Comparison of ENCODE assay signal across 1 cellular context in the genomic region with DNA sequence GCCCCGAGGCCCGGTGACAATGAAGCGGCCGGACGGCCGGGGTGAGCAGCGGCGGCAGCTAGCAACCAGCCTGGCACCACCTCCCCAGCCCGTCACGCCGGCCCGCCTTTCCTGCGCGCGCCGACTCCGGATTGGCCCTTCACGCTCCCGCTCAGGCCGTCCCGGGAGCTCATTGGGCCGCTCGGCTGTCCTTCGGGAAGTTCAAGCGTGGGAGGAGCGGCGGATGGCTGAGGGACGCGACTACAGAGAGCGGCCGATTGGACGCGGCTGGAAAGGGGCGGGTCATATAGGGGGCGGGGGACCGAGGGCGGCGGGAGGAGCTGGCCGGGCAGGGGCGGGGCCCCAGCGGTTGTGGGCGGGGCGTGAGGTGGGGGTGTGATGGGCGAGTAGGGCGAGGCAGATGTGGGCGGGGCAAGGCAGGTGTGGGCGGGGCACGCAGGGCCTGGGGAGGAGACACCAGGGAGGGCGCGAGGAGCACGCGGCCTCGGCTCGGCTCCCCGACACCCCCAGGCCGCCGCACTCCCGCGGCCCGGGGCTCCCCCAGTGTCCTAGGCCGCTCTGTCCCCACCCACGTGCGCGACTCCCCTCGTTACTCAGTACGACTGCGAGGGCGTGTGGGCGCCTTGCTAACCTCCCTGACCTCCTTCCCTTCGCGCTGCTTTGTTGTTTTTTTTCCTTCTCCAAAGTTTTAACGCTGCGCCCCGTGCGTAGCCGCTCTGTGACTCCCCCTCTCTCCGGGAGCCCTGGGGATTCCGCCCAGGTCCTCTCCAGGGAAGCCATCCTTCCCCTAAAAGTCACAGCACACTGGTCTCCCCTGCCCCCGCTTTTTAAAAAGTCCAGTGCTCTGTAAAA.
A peak's percentile ranks its signal among the peaks of the same experiment; 100 is the strongest.
TF ChIP-seq lines count a peak whose summit lies in the region.

Gene CEP131 (minus strand): TSS at position 60 of the 852 bp plus-strand sequence. CDS start 2,909 bp downstream, outside the sequence.

TF ChIP-seq in K562, 482 proteins besides CTCF, POLR2A, EP300 and RAD21 (continued from another document and continues in another):
- TF ChIP-seq USF1 (CRISPR knock-in tag; IDR thresholded peaks at IDR 0.05) (no peak), MEF2D (tag; conservative IDR thresholded peaks at IDR 0.05; ENCODE audit: low read depth) (no peak), KHSRP (IDR thresholded peaks at IDR 0.05) (no peak), ZNF830 (CRISPR knock-in tag; IDR thresholded peaks at IDR 0.05) (no peak), E2F3 (CRISPR knock-in tag; IDR thresholded peaks at IDR 0.05) (peak; percentile 70; the same call in 1 of the 2 replicates), TEAD4 (IDR thresholded peaks at IDR 0.05; ENCODE audit: low read length) (0 out of 2 replicates have a peak, but pooled peaks have one; percentile 6), TEAD4 (CRISPR knock-in tag; IDR thresholded peaks at IDR 0.05; ENCODE audit: borderline replicate concordance) (no peak), ZNF134 (CRISPR knock-in tag; conservative IDR thresholded peaks at IDR 0.05) (no peak), GTF2A2 (tag; IDR thresholded peaks at IDR 0.05) (no peak), KLF1 (tag; IDR thresholded peaks at IDR 0.05) (no peak), CBX5 (IDR thresholded peaks at IDR 0.05; ENCODE audit: borderline replicate concordance, low read depth) (no peak), ZNF143 (CRISPR knock-in tag; IDR thresholded peaks at IDR 0.05) (no peak), ZZZ3 (IDR thresholded peaks at IDR 0.05) (no peak), ZBTB1 (CRISPR knock-in tag; IDR thresholded peaks at IDR 0.05; ENCODE audit: borderline replicate concordance, low read depth) (no peak), FOSL1 (tag; conservative IDR thresholded peaks at IDR 0.05) (no peak), ETV1 (tag; conservative IDR thresholded peaks at IDR 0.05; ENCODE audit: low read depth) (no peak), ZBTB17 (CRISPR knock-in tag; IDR thresholded peaks at IDR 0.05) (no peak), CBX8 (IDR thresholded peaks at IDR 0.05; ENCODE audit: borderline replicate concordance, extremely low read depth, low read depth, low read length, poor library complexity, severe bottlenecking) (no peak), NR3C1 (CRISPR knock-in tag; IDR thresholded peaks at IDR 0.05) (no peak), OTX1 (CRISPR knock-in tag; IDR thresholded peaks at IDR 0.05) (no peak), HNRNPH1 (optimal IDR thresholded peaks at IDR 0.05; ENCODE audit: low read depth, low read length) (no peak), DIDO1 (tag; IDR thresholded peaks at IDR 0.05; ENCODE audit: low read depth) (no peak), KLF16 (IDR thresholded peaks at IDR 0.05) (peak; percentile 84), RAD51 (IDR thresholded peaks at IDR 0.05; ENCODE audit: borderline replicate concordance, low read depth) (no peak), ZNF668 (CRISPR knock-in tag; IDR thresholded peaks at IDR 0.05) (no peak), TCF7 (IDR thresholded peaks at IDR 0.05; ENCODE audit: borderline replicate concordance) (no peak), CTBP1 (IDR thresholded peaks at IDR 0.05; ENCODE audit: borderline replicate concordance) (peak; percentile 86; the same call in 1 of the 2 replicates), CHD2 (IDR thresholded peaks at IDR 0.05; ENCODE audit: low read depth, low read length) (peak; percentile 88), PCBP1 (IDR thresholded peaks at IDR 0.05; ENCODE audit: low read depth, low read length, poor library complexity, severe bottlenecking) (no peak), PRMT5 (CRISPR knock-in tag; IDR thresholded peaks at IDR 0.05) (no peak), TCF15 (CRISPR knock-in tag; IDR thresholded peaks at IDR 0.05) (no peak), HDAC6 (IDR thresholded peaks at IDR 0.05; ENCODE audit: low read depth, low read length) (no peak), MAFG (tag; conservative IDR thresholded peaks at IDR 0.05) (no peak), SIN3A (IDR thresholded peaks at IDR 0.05; ENCODE audit: borderline replicate concordance in 2 of 2, control insufficient read depth in 1 of 2, low read depth in 2 of 2, low read length in 2 of 2) (0 out of 4 replicates have a peak, but pooled peaks of 1 of the 2 experiments have one; percentile 53), NR1H2 (CRISPR knock-in tag; IDR thresholded peaks at IDR 0.05) (no peak), NR2C2 (CRISPR knock-in tag; IDR thresholded peaks at IDR 0.05) (no peak), NR2C2 (tag; IDR thresholded peaks at IDR 0.05) (peak; percentile 86), CCNT2 (IDR thresholded peaks at IDR 0.05; ENCODE audit: borderline replicate concordance, extremely low read depth, insufficient read length, low read depth, low read length) (peak; percentile 76), ETV6 (IDR thresholded peaks at IDR 0.05; ENCODE audit: borderline replicate concordance in 1 of 2, low read depth in 2 of 2, low read length in 1 of 2) (no peak), ETV6 (CRISPR knock-in tag; IDR thresholded peaks at IDR 0.05; ENCODE audit: borderline replicate concordance) (no peak), ESRRB (CRISPR knock-in tag; IDR thresholded peaks at IDR 0.05; ENCODE audit: borderline replicate concordance) (no peak), CHCHD3 (CRISPR knock-in tag; IDR thresholded peaks at IDR 0.05) (no peak), ZNF696 (CRISPR knock-in tag; conservative IDR thresholded peaks at IDR 0.05) (no peak), SRSF7 (optimal IDR thresholded peaks at IDR 0.05; ENCODE audit: low read depth, low read length) (no peak), KAT8 (IDR thresholded peaks at IDR 0.05; ENCODE audit: low read depth) (no peak), CSDE1 (IDR thresholded peaks at IDR 0.05) (no peak), ZNF551 (CRISPR knock-in tag; IDR thresholded peaks at IDR 0.05) (no peak), MAZ (CRISPR knock-in tag; conservative IDR thresholded peaks at IDR 0.05 in 1 of 2, IDR thresholded peaks at IDR 0.05 in 1 of 2) (peak; percentile 61), PPARD (CRISPR knock-in tag; IDR thresholded peaks at IDR 0.05) (no peak), LEF1 (IDR thresholded peaks at IDR 0.05) (no peak), RFX7 (CRISPR knock-in tag; IDR thresholded peaks at IDR 0.05) (no peak), PTBP1 (IDR thresholded peaks at IDR 0.05; ENCODE audit: low read depth, low read length) (no peak), AFF4 (CRISPR knock-in tag; IDR thresholded peaks at IDR 0.05) (no peak), E2F8 (IDR thresholded peaks at IDR 0.05; ENCODE audit: low read depth, partially characterized antibody) (no peak)
- TF ChIP-seq, protein P1, sequence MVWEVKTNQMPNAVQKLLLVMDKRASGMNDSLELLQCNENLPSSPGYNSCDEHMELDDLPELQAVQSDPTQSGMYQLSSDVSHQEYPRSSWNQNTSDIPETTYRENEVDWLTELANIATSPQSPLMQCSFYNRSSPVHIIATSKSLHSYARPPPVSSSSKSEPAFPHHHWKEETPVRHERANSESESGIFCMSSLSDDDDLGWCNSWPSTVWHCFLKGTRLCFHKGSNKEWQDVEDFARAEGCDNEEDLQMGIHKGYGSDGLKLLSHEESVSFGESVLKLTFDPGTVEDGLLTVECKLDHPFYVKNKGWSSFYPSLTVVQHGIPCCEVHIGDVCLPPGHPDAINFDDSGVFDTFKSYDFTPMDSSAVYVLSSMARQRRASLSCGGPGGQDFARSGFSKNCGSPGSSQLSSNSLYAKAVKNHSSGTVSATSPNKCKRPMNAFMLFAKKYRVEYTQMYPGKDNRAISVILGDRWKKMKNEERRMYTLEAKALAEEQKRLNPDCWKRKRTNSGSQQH (CRISPR knock-in tag; IDR thresholded peaks at IDR 0.05), result peak; percentile 17; the same call in 1 of the 2 replicates
- TF ChIP-seq, protein P2, sequence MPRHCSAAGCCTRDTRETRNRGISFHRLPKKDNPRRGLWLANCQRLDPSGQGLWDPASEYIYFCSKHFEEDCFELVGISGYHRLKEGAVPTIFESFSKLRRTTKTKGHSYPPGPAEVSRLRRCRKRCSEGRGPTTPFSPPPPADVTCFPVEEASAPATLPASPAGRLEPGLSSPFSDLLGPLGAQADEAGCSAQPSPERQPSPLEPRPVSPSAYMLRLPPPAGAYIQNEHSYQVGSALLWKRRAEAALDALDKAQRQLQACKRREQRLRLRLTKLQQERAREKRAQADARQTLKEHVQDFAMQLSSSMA (CRISPR knock-in tag; IDR thresholded peaks at IDR 0.05), result no peak
- TF ChIP-seq, protein P3, sequence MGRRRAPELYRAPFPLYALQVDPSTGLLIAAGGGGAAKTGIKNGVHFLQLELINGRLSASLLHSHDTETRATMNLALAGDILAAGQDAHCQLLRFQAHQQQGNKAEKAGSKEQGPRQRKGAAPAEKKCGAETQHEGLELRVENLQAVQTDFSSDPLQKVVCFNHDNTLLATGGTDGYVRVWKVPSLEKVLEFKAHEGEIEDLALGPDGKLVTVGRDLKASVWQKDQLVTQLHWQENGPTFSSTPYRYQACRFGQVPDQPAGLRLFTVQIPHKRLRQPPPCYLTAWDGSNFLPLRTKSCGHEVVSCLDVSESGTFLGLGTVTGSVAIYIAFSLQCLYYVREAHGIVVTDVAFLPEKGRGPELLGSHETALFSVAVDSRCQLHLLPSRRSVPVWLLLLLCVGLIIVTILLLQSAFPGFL (CRISPR knock-in tag; IDR thresholded peaks at IDR 0.05), result no peak
- TF ChIP-seq, protein P4, sequence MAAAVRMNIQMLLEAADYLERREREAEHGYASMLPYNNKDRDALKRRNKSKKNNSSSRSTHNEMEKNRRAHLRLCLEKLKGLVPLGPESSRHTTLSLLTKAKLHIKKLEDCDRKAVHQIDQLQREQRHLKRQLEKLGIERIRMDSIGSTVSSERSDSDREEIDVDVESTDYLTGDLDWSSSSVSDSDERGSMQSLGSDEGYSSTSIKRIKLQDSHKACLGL (CRISPR knock-in tag; IDR thresholded peaks at IDR 0.05; ENCODE audit: borderline replicate concordance, poor library complexity, severe bottlenecking), result peak; percentile 17
- TF ChIP-seq, protein P5, sequence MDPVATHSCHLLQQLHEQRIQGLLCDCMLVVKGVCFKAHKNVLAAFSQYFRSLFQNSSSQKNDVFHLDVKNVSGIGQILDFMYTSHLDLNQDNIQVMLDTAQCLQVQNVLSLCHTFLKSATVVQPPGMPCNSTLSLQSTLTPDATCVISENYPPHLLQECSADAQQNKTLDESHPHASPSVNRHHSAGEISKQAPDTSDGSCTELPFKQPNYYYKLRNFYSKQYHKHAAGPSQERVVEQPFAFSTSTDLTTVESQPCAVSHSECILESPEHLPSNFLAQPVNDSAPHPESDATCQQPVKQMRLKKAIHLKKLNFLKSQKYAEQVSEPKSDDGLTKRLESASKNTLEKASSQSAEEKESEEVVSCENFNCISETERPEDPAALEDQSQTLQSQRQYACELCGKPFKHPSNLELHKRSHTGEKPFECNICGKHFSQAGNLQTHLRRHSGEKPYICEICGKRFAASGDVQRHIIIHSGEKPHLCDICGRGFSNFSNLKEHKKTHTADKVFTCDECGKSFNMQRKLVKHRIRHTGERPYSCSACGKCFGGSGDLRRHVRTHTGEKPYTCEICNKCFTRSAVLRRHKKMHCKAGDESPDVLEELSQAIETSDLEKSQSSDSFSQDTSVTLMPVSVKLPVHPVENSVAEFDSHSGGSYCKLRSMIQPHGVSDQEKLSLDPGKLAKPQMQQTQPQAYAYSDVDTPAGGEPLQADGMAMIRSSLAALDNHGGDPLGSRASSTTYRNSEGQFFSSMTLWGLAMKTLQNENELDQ (CRISPR knock-in tag; IDR thresholded peaks at IDR 0.05; ENCODE audit: borderline replicate concordance), result no peak
